ENCODE assay signal across 1 cellular context in the genomic region with DNA sequence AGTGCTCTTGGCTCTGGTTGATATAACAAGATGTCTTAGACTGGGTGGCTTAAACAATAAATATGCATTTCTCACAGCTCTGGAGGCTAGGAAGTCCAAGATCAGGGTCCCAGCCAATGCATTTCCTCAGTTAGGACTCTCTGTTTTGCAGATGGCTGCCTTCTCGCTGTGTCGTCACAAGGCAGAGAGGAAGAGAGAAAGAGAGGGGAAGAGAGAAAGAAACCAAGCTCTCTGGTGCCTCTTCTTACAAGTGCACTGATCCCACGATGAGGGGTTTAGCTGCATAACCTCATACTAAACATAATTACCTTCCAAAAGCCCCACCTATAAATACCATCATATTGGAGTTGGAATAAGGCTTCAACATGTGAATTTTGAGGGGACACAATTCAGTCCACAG.
A peak's percentile ranks its signal among the peaks of the same experiment; 100 is the strongest.
TF ChIP-seq lines count a peak whose summit lies in the region.

No MANE protein-coding gene starts in this region.

TF ChIP-seq in GM12878, 131 proteins besides CTCF, POLR2A, EP300 and RAD21 (continued from another document):
- TF ChIP-seq, protein P1, sequence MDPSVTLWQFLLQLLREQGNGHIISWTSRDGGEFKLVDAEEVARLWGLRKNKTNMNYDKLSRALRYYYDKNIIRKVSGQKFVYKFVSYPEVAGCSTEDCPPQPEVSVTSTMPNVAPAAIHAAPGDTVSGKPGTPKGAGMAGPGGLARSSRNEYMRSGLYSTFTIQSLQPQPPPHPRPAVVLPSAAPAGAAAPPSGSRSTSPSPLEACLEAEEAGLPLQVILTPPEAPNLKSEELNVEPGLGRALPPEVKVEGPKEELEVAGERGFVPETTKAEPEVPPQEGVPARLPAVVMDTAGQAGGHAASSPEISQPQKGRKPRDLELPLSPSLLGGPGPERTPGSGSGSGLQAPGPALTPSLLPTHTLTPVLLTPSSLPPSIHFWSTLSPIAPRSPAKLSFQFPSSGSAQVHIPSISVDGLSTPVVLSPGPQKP (IDR thresholded peaks at IDR 0.05; ENCODE audit: low read depth, low read length), result no peak
- TF ChIP-seq WRNIP1 (IDR thresholded peaks at IDR 0.05; ENCODE audit: borderline replicate concordance, low read depth, low read length) (no peak), RUNX3 (IDR thresholded peaks at IDR 0.05; ENCODE audit: low read length) (peak; percentile 16; the same call in 1 of the 2 replicates), IRF5 (IDR thresholded peaks at IDR 0.05; ENCODE audit: borderline replicate concordance) (no peak), CHD4 (IDR thresholded peaks at IDR 0.05) (no peak), YY1 (IDR thresholded peaks at IDR 0.05; ENCODE audit: low read depth, low read length) (peak; percentile 85), MXI1 (IDR thresholded peaks at IDR 0.05; ENCODE audit: low read depth, low read length) (no peak), CHD2 (IDR thresholded peaks at IDR 0.05; ENCODE audit: borderline replicate concordance, low read depth, low read length) (no peak), ZNF24 (IDR thresholded peaks at IDR 0.05) (peak; percentile 44; the same call in 1 of the 2 replicates), CBX5 (IDR thresholded peaks at IDR 0.05; ENCODE audit: low read depth) (no peak), CREB1 (IDR thresholded peaks at IDR 0.05; ENCODE audit: low read depth) (peak; percentile 73), TAF1 (IDR thresholded peaks at IDR 0.05; ENCODE audit: borderline replicate concordance, low read depth, low read length) (no peak), MLLT1 (IDR thresholded peaks at IDR 0.05) (no peak), TCF7 (IDR thresholded peaks at IDR 0.05; ENCODE audit: borderline replicate concordance) (no peak), DPF2 (IDR thresholded peaks at IDR 0.05) (no peak), BACH1 (IDR thresholded peaks at IDR 0.05; ENCODE audit: borderline replicate concordance) (no peak), ATF2 (IDR thresholded peaks at IDR 0.05; ENCODE audit: low read length) (no peak; the same call in 1 of the 2 replicates), BCLAF1 (IDR thresholded peaks at IDR 0.05) (no peak), POU2F2 (IDR thresholded peaks at IDR 0.05; ENCODE audit: borderline replicate concordance, low read depth, low read length) (0 out of 3 replicates have a peak, but pooled peaks have one; percentile 20), CREM (IDR thresholded peaks at IDR 0.05; ENCODE audit: low read depth) (peak; percentile 53; the same call in 1 of the 2 replicates), RFX5 (IDR thresholded peaks at IDR 0.05; ENCODE audit: low read depth, low read length) (no peak), SPI1 (IDR thresholded peaks at IDR 0.05; ENCODE audit: borderline replicate concordance, insufficient read depth, low read depth, low read length) (peak; percentile 82; the same call in 1 of the 2 replicates), ATF7 (IDR thresholded peaks at IDR 0.05; ENCODE audit: low read depth) (peak; percentile 50; the same call in 1 of the 2 replicates), PAX5 (IDR thresholded peaks at IDR 0.05; ENCODE audit: borderline replicate concordance, low read depth, low read length) (0 out of 2 replicates have a peak, but pooled peaks have one; percentile 14)
- TF ChIP-seq, protein P2, sequence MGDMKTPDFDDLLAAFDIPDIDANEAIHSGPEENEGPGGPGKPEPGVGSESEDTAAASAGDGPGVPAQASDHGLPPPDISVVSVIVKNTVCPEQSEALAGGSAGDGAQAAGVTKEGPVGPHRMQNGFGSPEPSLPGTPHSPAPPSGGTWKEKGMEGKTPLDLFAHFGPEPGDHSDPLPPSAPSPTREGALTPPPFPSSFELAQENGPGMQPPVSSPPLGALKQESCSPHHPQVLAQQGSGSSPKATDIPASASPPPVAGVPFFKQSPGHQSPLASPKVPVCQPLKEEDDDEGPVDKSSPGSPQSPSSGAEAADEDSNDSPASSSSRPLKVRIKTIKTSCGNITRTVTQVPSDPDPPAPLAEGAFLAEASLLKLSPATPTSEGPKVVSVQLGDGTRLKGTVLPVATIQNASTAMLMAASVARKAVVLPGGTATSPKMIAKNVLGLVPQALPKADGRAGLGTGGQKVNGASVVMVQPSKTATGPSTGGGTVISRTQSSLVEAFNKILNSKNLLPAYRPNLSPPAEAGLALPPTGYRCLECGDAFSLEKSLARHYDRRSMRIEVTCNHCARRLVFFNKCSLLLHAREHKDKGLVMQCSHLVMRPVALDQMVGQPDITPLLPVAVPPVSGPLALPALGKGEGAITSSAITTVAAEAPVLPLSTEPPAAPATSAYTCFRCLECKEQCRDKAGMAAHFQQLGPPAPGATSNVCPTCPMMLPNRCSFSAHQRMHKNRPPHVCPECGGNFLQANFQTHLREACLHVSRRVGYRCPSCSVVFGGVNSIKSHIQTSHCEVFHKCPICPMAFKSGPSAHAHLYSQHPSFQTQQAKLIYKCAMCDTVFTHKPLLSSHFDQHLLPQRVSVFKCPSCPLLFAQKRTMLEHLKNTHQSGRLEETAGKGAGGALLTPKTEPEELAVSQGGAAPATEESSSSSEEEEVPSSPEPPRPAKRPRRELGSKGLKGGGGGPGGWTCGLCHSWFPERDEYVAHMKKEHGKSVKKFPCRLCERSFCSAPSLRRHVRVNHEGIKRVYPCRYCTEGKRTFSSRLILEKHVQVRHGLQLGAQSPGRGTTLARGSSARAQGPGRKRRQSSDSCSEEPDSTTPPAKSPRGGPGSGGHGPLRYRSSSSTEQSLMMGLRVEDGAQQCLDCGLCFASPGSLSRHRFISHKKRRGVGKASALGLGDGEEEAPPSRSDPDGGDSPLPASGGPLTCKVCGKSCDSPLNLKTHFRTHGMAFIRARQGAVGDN (IDR thresholded peaks at IDR 0.05), result peak; percentile 65
- TF ChIP-seq, protein P3, sequence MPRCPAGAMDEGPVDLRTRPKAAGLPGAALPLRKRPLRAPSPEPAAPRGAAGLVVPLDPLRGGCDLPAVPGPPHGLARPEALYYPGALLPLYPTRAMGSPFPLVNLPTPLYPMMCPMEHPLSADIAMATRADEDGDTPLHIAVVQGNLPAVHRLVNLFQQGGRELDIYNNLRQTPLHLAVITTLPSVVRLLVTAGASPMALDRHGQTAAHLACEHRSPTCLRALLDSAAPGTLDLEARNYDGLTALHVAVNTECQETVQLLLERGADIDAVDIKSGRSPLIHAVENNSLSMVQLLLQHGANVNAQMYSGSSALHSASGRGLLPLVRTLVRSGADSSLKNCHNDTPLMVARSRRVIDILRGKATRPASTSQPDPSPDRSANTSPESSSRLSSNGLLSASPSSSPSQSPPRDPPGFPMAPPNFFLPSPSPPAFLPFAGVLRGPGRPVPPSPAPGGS (IDR thresholded peaks at IDR 0.05; ENCODE audit: borderline replicate concordance, insufficient read depth, low read depth, low read length, poor library complexity, severe bottlenecking), result no peak
- TF ChIP-seq, protein P4, sequence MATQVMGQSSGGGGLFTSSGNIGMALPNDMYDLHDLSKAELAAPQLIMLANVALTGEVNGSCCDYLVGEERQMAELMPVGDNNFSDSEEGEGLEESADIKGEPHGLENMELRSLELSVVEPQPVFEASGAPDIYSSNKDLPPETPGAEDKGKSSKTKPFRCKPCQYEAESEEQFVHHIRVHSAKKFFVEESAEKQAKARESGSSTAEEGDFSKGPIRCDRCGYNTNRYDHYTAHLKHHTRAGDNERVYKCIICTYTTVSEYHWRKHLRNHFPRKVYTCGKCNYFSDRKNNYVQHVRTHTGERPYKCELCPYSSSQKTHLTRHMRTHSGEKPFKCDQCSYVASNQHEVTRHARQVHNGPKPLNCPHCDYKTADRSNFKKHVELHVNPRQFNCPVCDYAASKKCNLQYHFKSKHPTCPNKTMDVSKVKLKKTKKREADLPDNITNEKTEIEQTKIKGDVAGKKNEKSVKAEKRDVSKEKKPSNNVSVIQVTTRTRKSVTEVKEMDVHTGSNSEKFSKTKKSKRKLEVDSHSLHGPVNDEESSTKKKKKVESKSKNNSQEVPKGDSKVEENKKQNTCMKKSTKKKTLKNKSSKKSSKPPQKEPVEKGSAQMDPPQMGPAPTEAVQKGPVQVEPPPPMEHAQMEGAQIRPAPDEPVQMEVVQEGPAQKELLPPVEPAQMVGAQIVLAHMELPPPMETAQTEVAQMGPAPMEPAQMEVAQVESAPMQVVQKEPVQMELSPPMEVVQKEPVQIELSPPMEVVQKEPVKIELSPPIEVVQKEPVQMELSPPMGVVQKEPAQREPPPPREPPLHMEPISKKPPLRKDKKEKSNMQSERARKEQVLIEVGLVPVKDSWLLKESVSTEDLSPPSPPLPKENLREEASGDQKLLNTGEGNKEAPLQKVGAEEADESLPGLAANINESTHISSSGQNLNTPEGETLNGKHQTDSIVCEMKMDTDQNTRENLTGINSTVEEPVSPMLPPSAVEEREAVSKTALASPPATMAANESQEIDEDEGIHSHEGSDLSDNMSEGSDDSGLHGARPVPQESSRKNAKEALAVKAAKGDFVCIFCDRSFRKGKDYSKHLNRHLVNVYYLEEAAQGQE (IDR thresholded peaks at IDR 0.05; ENCODE audit: low read depth, low read length), result no peak
- TF ChIP-seq, protein P5, sequence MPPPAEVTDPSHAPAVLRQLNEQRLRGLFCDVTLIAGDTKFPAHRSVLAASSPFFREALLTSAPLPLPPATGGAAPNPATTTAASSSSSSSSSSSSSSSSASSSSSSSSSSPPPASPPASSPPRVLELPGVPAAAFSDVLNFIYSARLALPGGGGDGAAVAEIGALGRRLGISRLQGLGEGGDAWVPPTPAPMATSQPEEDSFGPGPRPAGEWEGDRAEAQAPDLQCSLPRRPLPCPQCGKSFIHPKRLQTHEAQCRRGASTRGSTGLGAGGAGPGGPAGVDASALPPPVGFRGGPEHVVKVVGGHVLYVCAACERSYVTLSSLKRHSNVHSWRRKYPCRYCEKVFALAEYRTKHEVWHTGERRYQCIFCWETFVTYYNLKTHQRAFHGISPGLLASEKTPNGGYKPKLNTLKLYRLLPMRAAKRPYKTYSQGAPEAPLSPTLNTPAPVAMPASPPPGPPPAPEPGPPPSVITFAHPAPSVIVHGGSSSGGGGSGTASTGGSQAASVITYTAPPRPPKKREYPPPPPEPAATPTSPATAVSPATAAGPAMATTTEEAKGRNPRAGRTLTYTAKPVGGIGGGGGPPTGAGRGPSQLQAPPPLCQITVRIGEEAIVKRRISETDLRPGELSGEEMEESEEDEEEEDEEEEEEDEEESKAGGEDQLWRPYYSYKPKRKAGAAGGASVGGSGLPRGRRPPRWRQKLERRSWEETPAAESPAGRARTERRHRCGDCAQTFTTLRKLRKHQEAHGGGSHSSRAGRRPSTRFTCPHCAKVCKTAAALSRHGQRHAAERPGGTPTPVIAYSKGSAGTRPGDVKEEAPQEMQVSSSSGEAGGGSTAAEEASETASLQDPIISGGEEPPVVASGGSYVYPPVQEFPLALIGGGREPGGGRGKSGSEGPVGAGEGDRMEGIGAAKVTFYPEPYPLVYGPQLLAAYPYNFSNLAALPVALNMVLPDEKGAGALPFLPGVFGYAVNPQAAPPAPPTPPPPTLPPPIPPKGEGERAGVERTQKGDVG (CRISPR knock-in tag; IDR thresholded peaks at IDR 0.05), result no peak
